Comparison of ENCODE assay signal across 8 cellular contexts in the genomic region with DNA sequence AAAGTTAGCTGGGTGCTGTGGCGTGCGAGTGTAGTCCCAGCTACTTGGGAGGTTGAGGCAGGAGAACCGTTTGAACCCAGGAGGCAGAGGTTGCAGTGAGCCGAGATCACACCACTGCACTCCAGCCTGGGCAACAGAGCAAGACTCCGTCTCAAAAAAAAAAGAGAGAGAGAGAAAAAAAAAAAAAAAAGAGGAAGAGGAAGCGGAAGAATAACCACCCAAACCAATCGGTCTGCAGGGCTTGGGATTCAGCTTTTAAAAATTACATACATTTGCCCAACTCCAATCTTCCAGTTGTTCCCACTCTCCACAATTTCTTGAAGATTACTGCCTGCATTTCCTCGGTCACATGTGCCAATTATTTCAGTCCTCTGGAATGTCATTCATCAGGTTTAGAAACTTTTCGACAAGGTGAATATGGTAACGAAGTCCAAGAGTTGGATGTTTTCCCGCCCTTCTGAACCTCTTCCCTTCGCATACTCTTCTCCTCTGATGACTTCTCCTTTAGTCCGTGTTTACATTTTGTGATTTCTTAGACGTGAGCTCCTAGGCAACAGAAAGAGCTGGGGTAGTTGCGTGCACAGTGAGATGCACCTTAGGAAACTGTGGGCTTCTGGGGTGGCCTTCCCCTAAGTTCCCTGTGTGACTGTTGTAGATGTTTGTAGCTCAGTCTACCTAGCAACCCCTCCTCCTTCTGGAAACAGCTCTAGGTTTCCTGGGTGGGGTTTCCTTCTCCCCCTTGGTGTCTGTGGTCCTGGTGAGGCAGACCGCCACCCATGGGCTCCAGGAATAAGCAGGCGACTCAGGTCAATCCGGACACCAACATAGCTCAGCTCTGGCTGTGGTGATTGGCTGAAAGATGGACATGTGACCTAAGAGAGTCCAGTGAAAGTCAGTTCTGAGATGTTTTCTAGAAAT.
DNase-seq lines count a peak whose midpoint lies in the region; ATAC-seq and TF ChIP-seq lines count a peak whose summit lies in the region.

No MANE protein-coding gene starts in this region.

- no peak overlapping the region for H2AFZ ChIP-seq in smooth muscle cell (ENCODE audit: low read depth)

- DNase-seq in NCI-H82 (lab: John Stamatoyannopoulos, UW): peak; percentile 19
- DNase-seq in NCI-H82 treated with DMSO at 0.1 percent for 48 hours (lab: John Stamatoyannopoulos, UW; ENCODE audit: unreplicated experiment): no peak
- DNase-seq in breast epithelium (ENCODE audit: low spot score in 2 of 2): peak in 1 of 2 donors; percentile 37
- no peak for DNase-seq in smooth muscle cell (lab: John Stamatoyannopoulos, UW; ENCODE audit: unreplicated experiment)
- no peak for DNase-seq in T-helper 2 cell treated with Interferon-gamma antibody and Interleukin-4, amounts not matched to agents 5 μg/mL and 100 μg/mL, for 36 hours (ENCODE audit: low spot score)
- no peak for DNase-seq in anterior cingulate cortex (lab: John Stamatoyannopoulos, UW)

- TF ChIP-seq CTCF in breast epithelium (IDR thresholded peaks at IDR 0.05): no peak
- TF ChIP-seq CTCF in smooth muscle cell (IDR thresholded peaks at IDR 0.05; ENCODE audit: borderline replicate concordance, insufficient read depth, poor library complexity, severe bottlenecking): no peak

- H3K27ac ChIP-seq in breast epithelium (peak overlapping the region; percentile 32 to 66), smooth muscle cell (ENCODE audit: low read depth) (peak overlapping the region; percentile 75)

- no peak overlapping the region for H3K4me2 ChIP-seq in smooth muscle cell

- H4K20me1 ChIP-seq in smooth muscle cell (ENCODE audit: low read depth): no peaks in the 10 kb centered on the region

- no peaks in the 10 kb centered on the region for H3K36me3 Mint-ChIP-seq in T-helper 2 cell treated with Interferon-gamma antibody and Interleukin-4, amounts not matched to agents 5 μg/mL and 100 μg/mL, for 36 hours (ENCODE audit: low read depth)

- no peaks in the 10 kb centered on the region for H3K79me2 ChIP-seq in smooth muscle cell (ENCODE audit: low read depth)

- H3K27me3 ChIP-seq in breast epithelium: no peaks in the 10 kb centered on the region
- H3K27me3 ChIP-seq in smooth muscle cell (ENCODE audit: low read depth): no peaks in the 10 kb centered on the region

- H3K9me3 Mint-ChIP-seq in T-helper 2 cell treated with Interferon-gamma antibody and Interleukin-4, amounts not matched to agents 5 μg/mL and 100 μg/mL, for 36 hours: no peaks in the 10 kb centered on the region

- no peak overlapping the region for H3K27ac Mint-ChIP-seq in T-helper 2 cell treated with Interferon-gamma antibody and Interleukin-4, amounts not matched to agents 5 μg/mL and 100 μg/mL, for 36 hours

- peak overlapping the region; percentile 46 for H3K9ac ChIP-seq in smooth muscle cell (ENCODE audit: low read depth)

- no peaks in the 10 kb centered on the region for H3K9me3 ChIP-seq in breast epithelium
- H3K9me3 ChIP-seq in smooth muscle cell (replicated peaks; ENCODE audit: low read depth): no peaks in the 10 kb centered on the region

- ATAC-seq in HG03521 (IDR thresholded peaks at IDR 0.05; ENCODE audit: unreplicated experiment): peak; percentile 60
- ATAC-seq in GM21447 (IDR thresholded peaks at IDR 0.05; ENCODE audit: unreplicated experiment): no peak

- peaks cover 6% of the 10 kb centered on the region for H3K4me1 Mint-ChIP-seq in T-helper 2 cell treated with Interferon-gamma antibody and Interleukin-4, amounts not matched to agents 5 μg/mL and 100 μg/mL, for 36 hours (ENCODE audit: low read depth)

- TF ChIP-seq POLR2A in breast epithelium (IDR thresholded peaks at IDR 0.05): no peak

- H3K36me3 ChIP-seq in breast epithelium: no peaks in the 10 kb centered on the region
- no peaks in the 10 kb centered on the region for H3K36me3 ChIP-seq in smooth muscle cell (ENCODE audit: low read depth)

- no peaks in the 10 kb centered on the region for H3K27me3 Mint-ChIP-seq in T-helper 2 cell treated with Interferon-gamma antibody and Interleukin-4, amounts not matched to agents 5 μg/mL and 100 μg/mL, for 36 hours (ENCODE audit: low read depth)

- WGBS in smooth muscle cell (ENCODE audit: low lambda C conversion rate): 79% methylated on average over 14 of the region's 18 CpGs

- H3K4me3 Mint-ChIP-seq in T-helper 2 cell treated with Interferon-gamma antibody and Interleukin-4, amounts not matched to agents 5 μg/mL and 100 μg/mL, for 36 hours: no peak overlapping the region

- no peaks in the 10 kb centered on the region for H3K4me1 ChIP-seq in breast epithelium
- no peaks in the 10 kb centered on the region for H3K4me1 ChIP-seq in smooth muscle cell (ENCODE audit: low read depth)

- intact Hi-C loops in breast epithelium (cut with DNase I; ENCODE audit: low total_unique reads): no loop called here

- H3K4me3 ChIP-seq in breast epithelium (no peak overlapping the region), smooth muscle cell (no peak overlapping the region)

- H3F3A ChIP-seq in smooth muscle cell (ENCODE audit: low read depth): no peaks in the 10 kb centered on the region
